18 cellular contexts compared by ENCODE assay signal in the genomic region with DNA sequence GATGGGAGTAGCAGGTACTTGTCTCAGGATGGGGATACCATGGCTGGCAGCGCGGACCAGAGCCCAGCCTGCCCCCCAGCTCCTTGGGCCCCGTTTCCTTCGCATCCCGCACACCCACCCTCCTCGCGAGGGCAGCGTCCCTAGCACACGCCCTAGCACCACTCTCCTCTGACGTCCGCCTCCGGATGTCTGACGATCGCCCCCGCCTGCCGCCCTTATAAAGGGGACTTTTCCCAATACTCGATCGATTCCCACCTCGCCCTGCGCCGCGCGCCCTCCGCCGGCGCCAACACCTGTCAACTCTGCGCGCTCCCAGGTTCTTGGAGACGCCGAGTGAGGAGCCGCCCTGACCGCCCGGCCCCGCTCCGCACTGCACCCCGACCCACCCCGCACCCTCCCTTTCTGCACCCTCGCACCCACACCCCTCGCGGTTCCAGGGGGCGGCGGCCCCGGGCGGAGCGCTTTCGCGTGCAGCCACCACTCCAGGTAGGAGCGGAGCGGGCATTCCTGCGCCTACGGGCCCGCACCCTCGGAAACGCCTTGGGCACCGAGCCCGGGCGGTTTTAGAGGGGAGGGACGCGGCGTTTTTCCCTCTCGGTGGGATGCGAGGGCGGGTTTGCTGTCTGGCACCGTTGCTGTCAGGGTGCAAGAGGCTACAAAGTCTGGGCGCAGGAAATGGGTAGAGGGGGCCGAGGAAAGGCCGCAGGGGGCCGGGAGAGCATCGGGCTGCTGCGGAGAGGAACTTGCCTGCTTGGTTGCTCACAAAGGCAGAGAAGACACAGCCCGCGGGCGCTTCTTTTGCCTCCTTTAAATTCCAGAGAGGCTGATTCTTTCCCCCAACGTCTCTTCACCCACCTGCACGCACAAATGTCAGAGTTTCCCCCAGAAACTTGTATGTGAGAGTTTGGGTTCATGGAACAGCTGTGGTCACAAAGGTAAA. TPM values are rescaled to one million over a fixed set of nuclear protein-coding genes. Genes with fewer than 3 reads are reported as not detected.
DNase-seq lines count a peak whose midpoint lies in the region; ATAC-seq and TF ChIP-seq lines count a peak whose summit lies in the region.
"Had no signal": no experiment of that assay in that cellular context is flagged by ENCODE, and none has a peak within 500 bp of the region (broad histone marks: within the 10 kb centered on the region; RNA-seq: fewer than 3 reads in every experiment).

A gene (plus strand): TSS at position 247 of the 940 bp plus-strand sequence. CDS start 1,632 bp downstream, outside the sequence.

- no peaks in the 10 kb centered on the region for H3K36me3 Mint-ChIP-seq in GM23338 (ENCODE audit: low read depth)
- H3K36me3 Mint-ChIP-seq in progenitor cell of endocrine pancreas (ENCODE audit: insufficient read depth): no peaks in the 10 kb centered on the region
- no peaks in the 10 kb centered on the region for H3K36me3 Mint-ChIP-seq in stimulated activated effector memory CD8-positive, alpha-beta T cell treated with anti-CD3 and anti-CD28 coated beads, Interleukin-12 subunit alpha, Interleukin-12 subunit beta, amount 100 ng/mL, for 72 hours
- H3K36me3 Mint-ChIP-seq: activated CD4-positive, alpha-beta memory T cell treated with anti-CD3 and anti-CD28 coated beads for 36 hours; stimulated activated naive B cell treated with anti-CD40 and anti-IgM and Interleukin-4, amounts not matched to agents 10 μg/mL and 1 μg/mL and 100 μg/mL, for 72 hours had no signal

- peaks cover 18% of the 10 kb centered on the region for H3K27me3 Mint-ChIP-seq in GM23338 (ENCODE audit: insufficient read depth, low read depth, poor library complexity)
- peaks cover 72% of the 10 kb centered on the region for H3K27me3 Mint-ChIP-seq in progenitor cell of endocrine pancreas

- H2AFZ ChIP-seq in GM23338: peak within 1 kb of the TSS; percentile 98

- H3K27ac ChIP-seq in GM23338 (ENCODE audit: low read depth): no peak within 1 kb of the TSS

- ATAC-seq in GM23338 (peak; percentile 93), GM21526 (IDR thresholded peaks at IDR 0.05; ENCODE audit: low FRiP score, unreplicated experiment) (no peak), HG02642 (IDR thresholded peaks at IDR 0.05; ENCODE audit: poor library complexity, unreplicated experiment) (no peak)
- no peak for ATAC-seq in stimulated activated effector memory CD8-positive, alpha-beta T cell treated with anti-CD3 and anti-CD28 coated beads, Interleukin-12 subunit alpha, Interleukin-12 subunit beta, amount 100 ng/mL, for 72 hours

- no peaks in the 10 kb centered on the region for H3F3A ChIP-seq in GM23338 (replicated peaks; ENCODE audit: low read depth)

- no peaks in the 10 kb centered on the region for H3K9me3 Mint-ChIP-seq in GM23338
- no peaks in the 10 kb centered on the region for H3K9me3 Mint-ChIP-seq in progenitor cell of endocrine pancreas (ENCODE audit: low read depth)
- H3K9me3 Mint-ChIP-seq in stimulated activated effector memory CD8-positive, alpha-beta T cell treated with anti-CD3 and anti-CD28 coated beads, Interleukin-12 subunit alpha, Interleukin-12 subunit beta, amount 100 ng/mL, for 72 hours: peaks cover 4% of the 10 kb centered on the region
- H3K9me3 Mint-ChIP-seq: activated CD4-positive, alpha-beta memory T cell treated with anti-CD3 and anti-CD28 coated beads for 36 hours; stimulated activated naive B cell treated with anti-CD40 and anti-IgM and Interleukin-4, amounts not matched to agents 10 μg/mL and 1 μg/mL and 100 μg/mL, for 72 hours had no signal

- no peaks in the 10 kb centered on the region for H4K20me1 ChIP-seq in GM23338 (replicated peaks; ENCODE audit: insufficient read depth)

- no peaks in the 10 kb centered on the region for H3K79me2 ChIP-seq in GM23338 (replicated peaks; ENCODE audit: insufficient read depth)

- H3K9me3 ChIP-seq in iPS-18c (ENCODE audit: control insufficient read depth, insufficient read depth, low read length): no peaks in the 10 kb centered on the region

- TF ChIP-seq CTCF in GM23338 (conservative IDR thresholded peaks at IDR 0.05; ENCODE audit: low read depth in 2 of 2) (no peak), progenitor cell of endocrine pancreas (IDR thresholded peaks at IDR 0.05; ENCODE audit: unreplicated experiment) (no peak)

- H3K4me3 Mint-ChIP-seq in GM23338 (peak within 1 kb of the TSS; percentile 86), progenitor cell of endocrine pancreas (ENCODE audit: low read depth) (peak within 1 kb of the TSS; percentile 77)
- no peak within 1 kb of the TSS for H3K4me3 Mint-ChIP-seq in stimulated activated effector memory CD8-positive, alpha-beta T cell treated with anti-CD3 and anti-CD28 coated beads, Interleukin-12 subunit alpha, Interleukin-12 subunit beta, amount 100 ng/mL, for 72 hours
- H3K4me3 Mint-ChIP-seq: activated CD4-positive, alpha-beta memory T cell treated with anti-CD3 and anti-CD28 coated beads for 36 hours; stimulated activated naive B cell treated with anti-CD40 and anti-IgM and Interleukin-4, amounts not matched to agents 10 μg/mL and 1 μg/mL and 100 μg/mL, for 72 hours had no signal

- H3K27ac Mint-ChIP-seq in GM23338 (no peak within 1 kb of the TSS), progenitor cell of endocrine pancreas (no peak within 1 kb of the TSS)
- H3K27ac Mint-ChIP-seq in stimulated activated effector memory CD8-positive, alpha-beta T cell treated with anti-CD3 and anti-CD28 coated beads, Interleukin-12 subunit alpha, Interleukin-12 subunit beta, amount 100 ng/mL, for 72 hours: no peak within 1 kb of the TSS
- H3K27ac Mint-ChIP-seq: activated CD4-positive, alpha-beta memory T cell treated with anti-CD3 and anti-CD28 coated beads for 36 hours; stimulated activated naive B cell treated with anti-CD40 and anti-IgM and Interleukin-4, amounts not matched to agents 10 μg/mL and 1 μg/mL and 100 μg/mL, for 72 hours had no signal

- H3K4me2 ChIP-seq in GM23338: peak within 1 kb of the TSS; percentile 89

- H3K9me2 ChIP-seq in GM23338 (ENCODE audit: insufficient read depth): no peaks in the 10 kb centered on the region

- no peaks in the 10 kb centered on the region for H3K36me3 ChIP-seq in GM23338 (ENCODE audit: insufficient read depth)

- peaks cover 3% of the 10 kb centered on the region for H3K4me1 Mint-ChIP-seq in GM23338
- peaks cover 6% of the 10 kb centered on the region for H3K4me1 Mint-ChIP-seq in progenitor cell of endocrine pancreas (ENCODE audit: low read depth)
- H3K4me1 Mint-ChIP-seq in stimulated activated effector memory CD8-positive, alpha-beta T cell treated with anti-CD3 and anti-CD28 coated beads, Interleukin-12 subunit alpha, Interleukin-12 subunit beta, amount 100 ng/mL, for 72 hours: no peaks in the 10 kb centered on the region
- H3K4me1 Mint-ChIP-seq: stimulated activated naive B cell treated with anti-CD40 and anti-IgM and Interleukin-4, amounts not matched to agents 10 μg/mL and 1 μg/mL and 100 μg/mL, for 72 hours had no signal

- H3K4me1 ChIP-seq in GM23338 (ENCODE audit: insufficient read depth): peaks cover 8% of the 10 kb centered on the region

- peaks cover 33% of the 10 kb centered on the region for H3K27me3 ChIP-seq in GM23338 (ENCODE audit: insufficient read depth)

- DNase-seq in GM23338 (ENCODE audit: low spot score): peak; percentile 77
- DNase-seq in SK-N-DZ (ENCODE audit: low spot score): peak; percentile 13
- peak; percentile 16 for DNase-seq in progenitor cell of endocrine pancreas (ENCODE audit: low spot score, unreplicated experiment)
- DNase-seq in stimulated activated effector memory CD8-positive, alpha-beta T cell treated with anti-CD3 and anti-CD28 coated beads, Interleukin-12 subunit alpha, Interleukin-12 subunit beta, amount 100 ng/mL, for 72 hours (ENCODE audit: low spot score in 2 of 2): no peak
- DNase-seq in AG08395 (ENCODE audit: low spot score): no peak
- DNase-seq: activated CD4-positive, alpha-beta memory T cell treated with anti-CD3 and anti-CD28 coated beads for 36 hours; activated effector memory CD4-positive, alpha-beta T cell treated with Interleukin-2 at 50 U/mL for 16 hours; EL; GOT3; midbrain; RPMI8226; stimulated activated naive B cell treated with anti-CD40 and anti-IgM and Interleukin-4, amounts not matched to agents 10 μg/mL and 1 μg/mL and 100 μg/mL, for 72 hours had no signal

- H3K4me3 ChIP-seq in GM23338: peak within 1 kb of the TSS; percentile 72
- H3K4me3 ChIP-seq in iPS-18c (ENCODE audit: insufficient read depth, low read depth, low read length): peak within 1 kb of the TSS; percentile 68

TF ChIP-seq in GM23338, 12 proteins besides CTCF, POLR2A, EP300 and RAD21 (continues in another document):
- TF ChIP-seq, protein P1, sequence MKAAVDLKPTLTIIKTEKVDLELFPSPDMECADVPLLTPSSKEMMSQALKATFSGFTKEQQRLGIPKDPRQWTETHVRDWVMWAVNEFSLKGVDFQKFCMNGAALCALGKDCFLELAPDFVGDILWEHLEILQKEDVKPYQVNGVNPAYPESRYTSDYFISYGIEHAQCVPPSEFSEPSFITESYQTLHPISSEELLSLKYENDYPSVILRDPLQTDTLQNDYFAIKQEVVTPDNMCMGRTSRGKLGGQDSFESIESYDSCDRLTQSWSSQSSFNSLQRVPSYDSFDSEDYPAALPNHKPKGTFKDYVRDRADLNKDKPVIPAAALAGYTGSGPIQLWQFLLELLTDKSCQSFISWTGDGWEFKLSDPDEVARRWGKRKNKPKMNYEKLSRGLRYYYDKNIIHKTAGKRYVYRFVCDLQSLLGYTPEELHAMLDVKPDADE (IDR thresholded peaks at IDR 0.05): no peak
- TF ChIP-seq POLR2AphosphoS5 (IDR thresholded peaks at IDR 0.05; ENCODE audit: low read depth) (no peak), STAT1 (IDR thresholded peaks at IDR 0.05; ENCODE audit: unreplicated experiment) (no peak), ZNF331 (CRISPR knock-in tag; IDR thresholded peaks at IDR 0.05; ENCODE audit: low read depth) (no peak), ZNF114 (CRISPR knock-in tag; IDR thresholded peaks at IDR 0.05) (no peak)

RNA-seq across cellular contexts. Expression of the gene that starts here (rescaled TPM):
- total RNA-seq in GM23338 (2014; rRNA removed; shearing (Covaris generic)): 0.08 and 0.17 TPM in 2 replicates
- 0.05 TPM in 1 of 2 replicates, not detected in the other for polyA plus RNA-seq in GM23338 (2016; fragmentation: Nextera tagmentation; extraction: Ambion mirVana)
- polyA plus RNA-seq in SK-N-DZ (2014; cell fraction: cytosol; rRNA removed): 0.32 and 0.76 TPM in 2 replicates
- polyA plus RNA-seq in SK-N-DZ (2014; cell fraction: nucleus; rRNA removed): 0.95 and 2.0 TPM in 2 replicates
- total RNA-seq in progenitor cell of endocrine pancreas: 0.60 and 1.8 TPM in 2 replicates
- total RNA-seq: activated CD4-positive, alpha-beta memory T cell treated with anti-CD3 and anti-CD28 coated beads for 36 hours; bronchial epithelial cell; NCI-H460 had no signal
- polyA plus RNA-seq: BJ had no signal

Comparison
In these comparisons a context has a peak if more than half of its experiments do, and no peak if none do; other contexts are left out.
1. Peak in DNase-seq, ATAC-seq, H3K4me3 ChIP-seq and H3K4me2 ChIP-seq in GM23338; RNA of the gene not detected or under 1 TPM.
2. DNase-seq: peak in SK-N-DZ (single experiment) and progenitor cell of endocrine pancreas (single experiment); none in stimulated activated effector memory CD8-positive, alpha-beta T cell treated with anti-CD3 and anti-CD28 coated beads, Interleukin-12 subunit alpha, Interleukin-12 subunit beta, amount 100 ng/mL, for 72 hours (0 of 2) and AG08395 (single experiment).